Comparison of ENCODE assay signal across 8 cellular contexts in genomic region chrX:54358424-54359211, GRCh38. TPM values are rescaled to one million over a fixed set of nuclear protein-coding genes. Genes with fewer than 3 reads are reported as not detected.
A peak's percentile ranks its signal among the peaks of the same experiment; 100 is the strongest.
DNase-seq lines count a peak whose midpoint lies in the region; ATAC-seq, FAIRE-seq and TF ChIP-seq lines count a peak whose summit lies in the region.

No MANE protein-coding gene starts in this region.

- POLR2A ChIA-PET in AG04449 (lab: Yijun Ruan, JAX) = interaction anchor here (0.9 kb wide), 1 partner anchor 82 kb away, joined by 3 read pairs; the partner anchor contains the start of gene TSR2

- no peak for FAIRE-seq in RCC 7860 (lab: Jason Lieb, UNC)

- TF ChIP-seq CTCF in AG04449 (IDR thresholded peaks at IDR 0.05; ENCODE audit: insufficient read depth, low read length, missing control alignments) = no peak
- TF ChIP-seq CTCF in HFFc6 (IDR thresholded peaks at IDR 0.05) = no peak
- peak; percentile 16 for TF ChIP-seq CTCF in type B pancreatic cell (conservative IDR thresholded peaks at IDR 0.05)

- H3K4me1 Mint-ChIP-seq in HFFc6 (ENCODE audit: low read depth) (no peaks in the 10 kb centered on the region), type B pancreatic cell (ENCODE audit: unreplicated experiment) (peaks cover 7% of the 10 kb centered on the region)

- H3K9me3 Mint-ChIP-seq in HFFc6 (no peaks in the 10 kb centered on the region), type B pancreatic cell (no peaks in the 10 kb centered on the region)
- H3K9me3 Mint-ChIP-seq in activated naive CD4-positive, alpha-beta T cell treated with anti-CD3 and anti-CD28 coated beads, Interleukin-2, amount 50 U/mL, for 72 hours = no peaks in the 10 kb centered on the region

- peak; percentile 20 to 70 for ATAC-seq in activated naive CD4-positive, alpha-beta T cell treated with anti-CD3 and anti-CD28 coated beads, Interleukin-2, amount 50 U/mL, for 72 hours

- no peak for DNase-seq in AG04449 (ENCODE audit: low read depth, low spot score)
- no peak for DNase-seq in HFFc6
- DNase-seq in NCI-H82 (lab: John Stamatoyannopoulos, UW) = peak; percentile 80
- peak in 1 of 2 donors; percentile 53 for DNase-seq in activated naive CD4-positive, alpha-beta T cell treated with anti-CD3 and anti-CD28 coated beads, Interleukin-2, amount 50 U/mL, for 72 hours (ENCODE audit: low spot score in 2 of 2)
- DNase-seq in germinal center (ENCODE audit: low spot score) = peak; percentile 14
- peak; percentile 57 for DNase-seq in occipital lobe (lab: John Stamatoyannopoulos, UW)
- DNase-seq in type B pancreatic cell (ENCODE audit: extremely low spot score, unreplicated experiment) = peak; percentile 77
- no peak for DNase-seq in RCC 7860 (ENCODE audit: low spot score)

- CTCF ChIA-PET in AG04449 (lab: Yijun Ruan, JAX) = no interaction called here

- H3K4me3 ChIP-seq in AG04449 (ENCODE audit: low read depth, low read length) = peak overlapping the region; percentile 66

- H3K4me3 Mint-ChIP-seq in HFFc6 (peak overlapping the region; percentile 45; the same call in 1 of the 2 replicates), type B pancreatic cell (peak overlapping the region; percentile 97)

- H3K27me3 Mint-ChIP-seq in HFFc6 (ENCODE audit: insufficient read depth) = peaks cover 26% of the 10 kb centered on the region
- H3K27me3 Mint-ChIP-seq in type B pancreatic cell = no peaks in the 10 kb centered on the region

- no peaks in the 10 kb centered on the region for H3K36me3 Mint-ChIP-seq in HFFc6 (ENCODE audit: low read depth)
- no peaks in the 10 kb centered on the region for H3K36me3 Mint-ChIP-seq in activated naive CD4-positive, alpha-beta T cell treated with anti-CD3 and anti-CD28 coated beads, Interleukin-2, amount 50 U/mL, for 72 hours
- no peaks in the 10 kb centered on the region for H3K36me3 Mint-ChIP-seq in type B pancreatic cell

- H3K27ac Mint-ChIP-seq in HFFc6 (no peak overlapping the region), type B pancreatic cell (peak overlapping the region; percentile 98)
- peak overlapping the region; percentile 64 to 91 for H3K27ac Mint-ChIP-seq in activated naive CD4-positive, alpha-beta T cell treated with anti-CD3 and anti-CD28 coated beads, Interleukin-2, amount 50 U/mL, for 72 hours

RNA-seq across cellular contexts. Expression of gene WNK3, which starts 0.8 kb away (rescaled TPM):
- total RNA-seq in HFFc6 (2021; fragmentation: NEBNext Ultra II Directional; extraction: Animal tissue kit (Norgen Biotek cat#: 25700)) = not detected
- 1 to 10 TPM in 1 of 2 donors, under 1 TPM in 1; 0.75 to 2.5 TPM for total RNA-seq in activated naive CD4-positive, alpha-beta T cell treated with anti-CD3 and anti-CD28 coated beads, Interleukin-2, amount 50 U/mL, for 72 hours
- total RNA-seq in occipital lobe = 65.8 TPM
- 8.1 and 18.5 TPM in 2 replicates for total RNA-seq in type B pancreatic cell (ENCODE audit: low replicate concordance)

Comparison
In these comparisons a context has a peak if more than half of its experiments do, and no peak if none do; other contexts are left out.
1. DNase-seq: peak in NCI-H82 (single experiment), germinal center (single experiment), occipital lobe (single experiment) and type B pancreatic cell (single experiment); none in AG04449 (single experiment), HFFc6 (single experiment) and RCC 7860 (single experiment).